ENCODE assay signal across 22 cellular contexts in genomic region chr20:37302981-37303380, GRCh38. TPM values are rescaled to one million over a fixed set of nuclear protein-coding genes. Genes with fewer than 3 reads are reported as not detected.
A peak's percentile ranks its signal among the peaks of the same experiment; 100 is the strongest.
DNase-seq lines count a peak whose midpoint lies in the region; ATAC-seq, FAIRE-seq and TF ChIP-seq lines count a peak whose summit lies in the region.
"Had no signal": no experiment of that assay in that cellular context is flagged by ENCODE, and none has a peak within 500 bp of the region (broad histone marks: within the 10 kb centered on the region; RNA-seq: fewer than 3 reads in every experiment).

No MANE protein-coding gene starts in this region.

- no peak for ATAC-seq in thoracic aorta (ENCODE audit: insufficient number of reproducible peaks, low FRiP score, low read depth)
- ATAC-seq: HCT116 had no signal

- DNase-seq in activated effector memory CD4-positive, alpha-beta T cell treated with anti-CD3 and anti-CD28 coated beads, Interleukin-2, amount 50 U/mL, for 16 hours = peak; percentile 6
- no peak for DNase-seq in activated effector memory CD4-positive, alpha-beta T cell treated with Interleukin-2 at 50 U/mL for 16 hours
- DNase-seq in colonic mucosa (no peak), thoracic aorta (ENCODE audit: low spot score) (no peak), H54 (ENCODE audit: insufficient read length, low spot score) (no peak), NCI-H2081 treated with DMSO at 0.1 percent for 48 hours (lab: John Stamatoyannopoulos, UW) (no peak)
- DNase-seq in effector CD4-positive, alpha-beta T cell = no peak
- DNase-seq: ACHN, BE2C, DND-41, KBM-7, MG63, NCI-H446 treated with DMSO at 0.1 percent for 48 hours, NCI-H526, PC-9, Right ventricle myocardium superior had no signal

- intact Hi-C loops in colonic mucosa (cut with DNase I) = no loop called here

- peaks cover 6% of the 10 kb centered on the region for H3K36me3 ChIP-seq in colonic mucosa
- peaks cover 12% of the 10 kb centered on the region for H3K36me3 ChIP-seq in thoracic aorta

- no peak for TF ChIP-seq POLR2A in H54 (IDR thresholded peaks at IDR 0.05; ENCODE audit: low read depth, low read length)

- H3K4me1 ChIP-seq in colonic mucosa (peaks cover 5% of the 10 kb centered on the region), thoracic aorta (ENCODE audit: control insufficient read depth in 1 of 2, low read depth in 2 of 2) (peaks cover 34 to 75% of the 10 kb centered on the region in 2 donors)
- H3K4me1 ChIP-seq: BE2C had no signal

- H3K4me3 ChIP-seq in colonic mucosa (no peak overlapping the region), thoracic aorta (no peak overlapping the region)
- H3K4me3 ChIP-seq: MG63, PC-9, SJSA1 had no signal

- H3K27me3 ChIP-seq in colonic mucosa (no peaks in the 10 kb centered on the region), thoracic aorta (replicated peaks; ENCODE audit: insufficient read depth) (no peaks in the 10 kb centered on the region)
- H3K27me3 ChIP-seq: BE2C, MG63, SJSA1 had no signal

- TF ChIP-seq CTCF in colonic mucosa (IDR thresholded peaks at IDR 0.05) = no peak
- TF ChIP-seq CTCF in thoracic aorta (IDR thresholded peaks at IDR 0.05) = no peak

- FAIRE-seq in H54 (lab: Jason Lieb, UNC) = no peak
- FAIRE-seq: GM18507, H1 had no signal

- no peak overlapping the region for H3K9ac ChIP-seq in colonic mucosa (ENCODE audit: low read depth in 2 of 2, low read length in 2 of 2)

- H3K9me3 ChIP-seq in colonic mucosa (no peaks in the 10 kb centered on the region), thoracic aorta (no peaks in the 10 kb centered on the region)
- H3K9me3 ChIP-seq: BE2C, MG63, SJSA1 had no signal

- peak overlapping the region; percentile 50 for H3K27ac ChIP-seq in colonic mucosa
- peak overlapping the region; percentile 62 to 81 for H3K27ac ChIP-seq in thoracic aorta
- H3K27ac ChIP-seq: 22Rv1, PC-9, SJSA1 had no signal

RNA-seq across cellular contexts. Expression of gene MANBAL, which starts 13.5 kb away (rescaled TPM):
- total RNA-seq in colonic mucosa = 10 to 100 TPM; 27.1 to 44.6 TPM
- 10 to 100 TPM; 29.0 to 34.3 TPM for total RNA-seq in thoracic aorta

RNA-seq across cellular contexts. Expression of gene GHRH, which starts 41.4 kb away (rescaled TPM):
- total RNA-seq in colonic mucosa (not detected), thoracic aorta (not detected)
- total RNA-seq: H1, PC-9, RPMI7951, SJSA1 had no signal

RNA-seq across cellular contexts. Expression of gene SRC, which starts 43.0 kb away (rescaled TPM):
- 100 to 1,000 TPM; 102 to 123 TPM for total RNA-seq in colonic mucosa
- 10 to 100 TPM; 80.3 to 89.0 TPM for total RNA-seq in thoracic aorta
